Comparison of ENCODE assay signal across 17 cellular contexts in the genomic region with DNA sequence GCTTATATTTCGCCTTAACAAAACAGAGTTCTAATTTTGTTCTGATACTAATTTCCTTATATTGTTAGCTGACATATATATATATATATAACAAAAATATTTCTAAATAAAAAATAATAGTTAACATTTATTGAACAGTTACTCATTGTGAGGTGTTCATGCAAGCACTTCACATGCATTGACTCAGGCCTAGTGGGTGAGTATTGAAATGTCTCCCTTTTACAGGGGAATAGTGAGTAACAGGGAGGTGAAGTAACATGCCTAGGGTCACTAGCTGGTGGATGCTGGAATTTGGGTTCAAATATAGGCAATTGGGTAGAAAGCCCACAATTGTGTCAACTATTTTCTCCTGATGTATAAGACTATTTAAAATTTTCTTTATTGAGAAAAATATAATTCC.
DNase-seq lines count a peak whose midpoint lies in the region; ATAC-seq, FAIRE-seq and TF ChIP-seq lines count a peak whose summit lies in the region.
"Had no signal": no experiment of that assay in that cellular context is flagged by ENCODE, and none has a peak within 500 bp of the region (broad histone marks: within the 10 kb centered on the region; RNA-seq: fewer than 3 reads in every experiment).

No MANE protein-coding gene starts in this region.

- H3K9me3 ChIP-seq in RWPE2 (ENCODE audit: severe bottlenecking), result no peaks in the 10 kb centered on the region
- H3K9me3 ChIP-seq: A549, Caco-2, HAP-1 had no signal

- peaks cover 10% of the 10 kb centered on the region for H3K4me1 ChIP-seq in RWPE2 (ENCODE audit: insufficient read depth, poor library complexity, severe bottlenecking)
- H3K4me1 ChIP-seq: A549, Caco-2, HAP-1 had no signal

- ATAC-seq in RWPE2 (ENCODE audit: low read depth) (peak; percentile 63; the same call in 2 of the 3 replicates), omental fat pad (ENCODE audit: low FRiP score) (no peak)
- ATAC-seq: A549; CD8-positive, alpha-beta T cell; HepG2 had no signal

- no peaks in the 10 kb centered on the region for H3K36me3 ChIP-seq in RWPE2 (ENCODE audit: low read depth)
- H3K36me3 ChIP-seq: HAP-1 had no signal

- H3K27ac ChIP-seq in RWPE2 (ENCODE audit: poor library complexity, severe bottlenecking) (no peak overlapping the region), epithelial cell of prostate (no peak overlapping the region)
- H3K27ac ChIP-seq: A549 had no signal

- DNase-seq in HPDE6-E6E7 (ENCODE audit: extremely low spot score) (peak; percentile 15), RWPE2 (ENCODE audit: low spot score) (no peak), epithelial cell of prostate (ENCODE audit: low read depth, low spot score) (peak; percentile 24), urothelium cell line (ENCODE audit: low spot score) (no peak), GM20000 (ENCODE audit: low spot score) (no peak), NCI-H82 treated with DMSO at 0.1 percent for 48 hours (lab: John Stamatoyannopoulos, UW; ENCODE audit: unreplicated experiment) (no peak), omental fat pad (ENCODE audit: low spot score) (no peak)
- DNase-seq: Caco-2; CD8-positive, alpha-beta T cell; DND-41; GF-D8 had no signal

- no peaks in the 10 kb centered on the region for H3K27me3 ChIP-seq in RWPE2 (ENCODE audit: insufficient read depth, poor library complexity, severe bottlenecking)

- peak; percentile 23 for FAIRE-seq in urothelium cell line (lab: Jason Lieb, UNC)
- FAIRE-seq: A549, GM19239, H1, HepG2, HTR-8/SVneo had no signal

- TF ChIP-seq CTCF in RWPE2 (IDR thresholded peaks at IDR 0.05; ENCODE audit: poor library complexity, severe bottlenecking) (no peak), GM20000 (IDR thresholded peaks at IDR 0.05; ENCODE audit: extremely low read depth, missing control alignments) (no peak), omental fat pad (IDR thresholded peaks at IDR 0.05) (no peak)

- no peak overlapping the region for H3K4me3 ChIP-seq in RWPE2 (ENCODE audit: severe bottlenecking)
- H3K4me3 ChIP-seq: A549, HAP-1 had no signal

Comparison
In these comparisons a context has a peak if more than half of its experiments do, and no peak if none do; other contexts are left out.
1. DNase-seq: peak in HPDE6-E6E7 (single experiment) and epithelial cell of prostate (single experiment); none in RWPE2 (single experiment), urothelium cell line (single experiment), GM20000 (single experiment), NCI-H82 treated with DMSO at 0.1 percent for 48 hours (single experiment) and omental fat pad (single experiment).